8 cellular contexts compared by ENCODE assay signal in genomic region chr14:24194873-24195185, GRCh38. TPM values are rescaled to one million over a fixed set of nuclear protein-coding genes. Genes with fewer than 3 reads are reported as not detected.
A peak's percentile ranks its signal among the peaks of the same experiment; 100 is the strongest.
DNase-seq lines count a peak whose midpoint lies in the region; ATAC-seq and TF ChIP-seq lines count a peak whose summit lies in the region.

No MANE protein-coding gene starts in this region.

- ATAC-seq in activated CD4-positive, alpha-beta T cell treated with anti-CD3 and anti-CD28 coated beads for 36 hours, result no peak
- ATAC-seq in thoracic aorta (ENCODE audit: insufficient number of reproducible peaks, low FRiP score, low read depth) (no peak), GM19395 (IDR thresholded peaks at IDR 0.05; ENCODE audit: unreplicated experiment) (no peak), GM18867 (IDR thresholded peaks at IDR 0.05; ENCODE audit: unreplicated experiment) (no peak)

- H3K36me3 ChIP-seq in liver (ENCODE audit: control insufficient read depth in 4 of 4, insufficient read depth in 3 of 4, low read depth in 1 of 4, low read length in 3 of 4) (peaks cover 4 to 17% (median 9%) of the 10 kb centered on the region in 4 donors), thoracic aorta (peaks cover 11% of the 10 kb centered on the region)

- DNase-seq in activated CD4-positive, alpha-beta T cell treated with anti-CD3 and anti-CD28 coated beads for 36 hours, result no peak
- no peak for DNase-seq in activated CD4-positive, alpha-beta T cell treated with anti-CD3 and anti-CD28 coated beads, Interleukin-2, amount 50 U/mL, for 4 hours
- peak; percentile 12 for DNase-seq in astrocyte of the hippocampus (ENCODE audit: low read depth, low spot score)
- DNase-seq in thoracic aorta (ENCODE audit: low spot score), result no peak
- DNase-seq in NCI-H2029 (lab: John Stamatoyannopoulos, UW), result no peak

- H3K9me3 ChIP-seq in liver (ENCODE audit: control insufficient read depth in 4 of 4, low read length in 3 of 4) (no peaks in the 10 kb centered on the region), thoracic aorta (no peaks in the 10 kb centered on the region)

- TF ChIP-seq CTCF in liver (IDR thresholded peaks at IDR 0.05; ENCODE audit: low read depth, low read length, missing input control), result no peak
- TF ChIP-seq CTCF in thoracic aorta (IDR thresholded peaks at IDR 0.05), result no peak

- CTCF ChIA-PET in activated CD4-positive, alpha-beta T cell treated with anti-CD3 and anti-CD28 coated beads for 36 hours (lab: Charles Lee), result interaction anchor here (0.8 to 2.8 kb wide), 9 partner anchors 14 to 139 kb away, joined by 3 to 13 read pairs (median 4); partner anchors contain the start of genes CHMP4A, CIDEB, IRF9 and LTB4R2

- H3K27ac Mint-ChIP-seq in activated CD4-positive, alpha-beta T cell treated with anti-CD3 and anti-CD28 coated beads for 36 hours, result peak overlapping the region; percentile 88

- 48% methylated on average over 8 of the region's 8 CpGs for WGBS in liver

- peak overlapping the region; percentile 90 for H3K4me3 Mint-ChIP-seq in activated CD4-positive, alpha-beta T cell treated with anti-CD3 and anti-CD28 coated beads for 36 hours

- H3K9me3 Mint-ChIP-seq in activated CD4-positive, alpha-beta T cell treated with anti-CD3 and anti-CD28 coated beads for 36 hours (ENCODE audit: low read depth), result peaks cover 2% of the 10 kb centered on the region

- H3K27me3 Mint-ChIP-seq in activated CD4-positive, alpha-beta T cell treated with anti-CD3 and anti-CD28 coated beads for 36 hours, result no peaks in the 10 kb centered on the region

- intact Hi-C loops in activated CD4-positive, alpha-beta T cell treated with anti-CD3 and anti-CD28 coated beads for 36 hours (cut with DNase I, micrococcal nuclease), result loop anchor here (1.0 kb wide), 9 partner anchors 18 to 247 kb away; partner anchors contain the start of genes CHMP4A (in 2 of the 2), GMPR2 (in 2 of the 2), NEDD8 (in 2 of the 2) and DCAF11 (in 1 of the 2)

- peaks cover 47% of the 10 kb centered on the region for H3K36me3 Mint-ChIP-seq in activated CD4-positive, alpha-beta T cell treated with anti-CD3 and anti-CD28 coated beads for 36 hours (ENCODE audit: low read depth)

- H3K27me3 ChIP-seq in liver (ENCODE audit: control insufficient read depth in 4 of 4, insufficient read depth in 4 of 4, low read length in 3 of 4), result no peaks in the 10 kb centered on the region
- H3K27me3 ChIP-seq in thoracic aorta (replicated peaks; ENCODE audit: insufficient read depth), result no peaks in the 10 kb centered on the region

- peak overlapping the region; percentile 76 to 97 for H3K9ac ChIP-seq in liver (ENCODE audit: low read depth in 1 of 2, low read length in 2 of 2)

- POLR2A ChIA-PET in activated CD4-positive, alpha-beta T cell treated with anti-CD3 and anti-CD28 coated beads for 36 hours (lab: Charles Lee), result interaction anchor here (1.5 to 2.5 kb wide), 5 partner anchors 18 to 80 kb away, joined by 5 to 13 read pairs (median 7); partner anchors contain the start of genes CHMP4A, DCAF11, EMC9 and IRF9

- H3K4me3 ChIP-seq in liver (ENCODE audit: low read depth in 1 of 3, low read length in 3 of 3), result peak overlapping the region; percentile 79 to 94 (median 93)
- peak overlapping the region; percentile 88 for H3K4me3 ChIP-seq in thoracic aorta

- H3K4me1 Mint-ChIP-seq in activated CD4-positive, alpha-beta T cell treated with anti-CD3 and anti-CD28 coated beads for 36 hours, result peaks cover 54% of the 10 kb centered on the region

- H3K4me1 ChIP-seq in liver (ENCODE audit: control insufficient read depth in 4 of 4, insufficient read depth in 4 of 4, low read length in 3 of 4) (peaks cover 0 to 29% (median 23%) of the 10 kb centered on the region in 4 donors), thoracic aorta (ENCODE audit: control insufficient read depth in 1 of 2, low read depth in 2 of 2) (peaks cover 11 to 27% of the 10 kb centered on the region in 2 donors)

- H3K27ac ChIP-seq in liver (ENCODE audit: low read depth in 1 of 2, low read length in 2 of 2) (peak overlapping the region; percentile 99), thoracic aorta (peak overlapping the region; percentile 91 to 93)

- TF ChIP-seq RAD21 in liver (IDR thresholded peaks at IDR 0.05), result no peak

TF ChIP-seq in liver, 16 proteins besides CTCF, POLR2A, EP300 and RAD21:
- TF ChIP-seq EGR1 (IDR thresholded peaks at IDR 0.05; ENCODE audit: low read depth in 2 of 2), result no peak
- TF ChIP-seq NR2F2 (IDR thresholded peaks at IDR 0.05), result no peak
- no peak for TF ChIP-seq RXRA (IDR thresholded peaks at IDR 0.05)
- no peak for TF ChIP-seq FOXA2 (IDR thresholded peaks at IDR 0.05)
- no peak for TF ChIP-seq HNF4G (IDR thresholded peaks at IDR 0.05)
- no peak for TF ChIP-seq ATF3 (IDR thresholded peaks at IDR 0.05)
- TF ChIP-seq ZBTB33 (IDR thresholded peaks at IDR 0.05), result no peak
- TF ChIP-seq JUND (IDR thresholded peaks at IDR 0.05), result no peak
- TF ChIP-seq HNF4A (conservative IDR thresholded peaks at IDR 0.05), result no peak
- no peak for TF ChIP-seq FOXA1 (IDR thresholded peaks at IDR 0.05)
- no peak for TF ChIP-seq SP1 (IDR thresholded peaks at IDR 0.05)
- TF ChIP-seq GABPA (IDR thresholded peaks at IDR 0.05 in 1 of 2, conservative IDR thresholded peaks at IDR 0.05 in 1 of 2), result no peak
- no peak for TF ChIP-seq REST (IDR thresholded peaks at IDR 0.05)
- no peak for TF ChIP-seq TAF1 (conservative IDR thresholded peaks at IDR 0.05)
- TF ChIP-seq MAX (IDR thresholded peaks at IDR 0.05), result no peak
- TF ChIP-seq YY1 (IDR thresholded peaks at IDR 0.05), result no peak

RNA-seq across cellular contexts. Expression of gene TM9SF1, which starts 0.4 kb away (rescaled TPM):
- total RNA-seq in activated CD4-positive, alpha-beta T cell treated with anti-CD3 and anti-CD28 coated beads for 36 hours, result 10 to 100 TPM; 17.0 to 24.4 TPM
- total RNA-seq in liver (10 to 100 TPM; 27.5 to 76.2 TPM), thoracic aorta (10 to 100 TPM; 51.8 to 81.9 TPM)
- polyA plus RNA-seq in liver, result 10 to 100 TPM; 30.0 to 46.9 TPM

RNA-seq across cellular contexts. Expression of gene IPO4, which starts 6.2 kb away (rescaled TPM):
- 10 to 100 TPM; 73.4 to 73.7 TPM for total RNA-seq in activated CD4-positive, alpha-beta T cell treated with anti-CD3 and anti-CD28 coated beads for 36 hours
- 10 to 100 TPM; 16.3 to 29.8 TPM for total RNA-seq in liver
- polyA plus RNA-seq in liver, result 10 to 100 TPM; 13.6 to 32.9 TPM
- 10 to 100 TPM; 19.9 to 64.6 TPM for total RNA-seq in thoracic aorta

RNA-seq across cellular contexts. Expression of gene TSSK4, which starts 10.7 kb away (rescaled TPM):
- total RNA-seq in activated CD4-positive, alpha-beta T cell treated with anti-CD3 and anti-CD28 coated beads for 36 hours, result under 1 TPM; 0.14 to 0.30 TPM
- total RNA-seq in liver (under 1 TPM in 1 of 2 donors, not detected in 1; 0.33 TPM), thoracic aorta (not detected)
- under 1 TPM in 1 of 2 donors, not detected in 1; 0.25 TPM for polyA plus RNA-seq in liver

RNA-seq across cellular contexts. Expression of gene CHMP4A, which starts 18.5 kb away (rescaled TPM):
- total RNA-seq in activated CD4-positive, alpha-beta T cell treated with anti-CD3 and anti-CD28 coated beads for 36 hours, result 10 to 100 TPM; 48.8 to 73.0 TPM
- 10 to 100 TPM; 14.6 to 19.6 TPM for total RNA-seq in liver
- polyA plus RNA-seq in liver, result 10 to 100 TPM; 36.3 to 38.7 TPM
- 10 to 100 TPM; 33.4 to 58.3 TPM for total RNA-seq in thoracic aorta

RNA-seq across cellular contexts. Expression of gene MDP1, which starts 21.0 kb away (rescaled TPM):
- total RNA-seq in activated CD4-positive, alpha-beta T cell treated with anti-CD3 and anti-CD28 coated beads for 36 hours, result 10 to 100 TPM in 1 of 2 experiments, 1 to 10 TPM in 1; 4.5 to 11.7 TPM
- total RNA-seq in liver (1 to 10 TPM; 3.2 to 6.6 TPM), thoracic aorta (10 to 100 TPM; 15.7 to 24.0 TPM)
- polyA plus RNA-seq in liver, result 10 to 100 TPM in 1 of 2 donors, 1 to 10 TPM in 1; 7.4 to 13.4 TPM
